Comparison of ENCODE assay signal across 1 cellular context in genomic region chr10:88386878-88387773, GRCh38.
A peak's percentile ranks its signal among the peaks of the same experiment; 100 is the strongest.
TF ChIP-seq lines count a peak whose summit lies in the region.

No MANE protein-coding gene starts in this region.

TF ChIP-seq in HEK293, 187 proteins besides CTCF, POLR2A, EP300 and RAD21 (continued from another document and continues in another):
- TF ChIP-seq PRDM2 (tag by site-specific recombination; IDR thresholded peaks at IDR 0.05; ENCODE audit: borderline replicate concordance) (no peak), ZNF785 (tag by site-specific recombination; IDR thresholded peaks at IDR 0.05) (no peak), ZNF175 (tag by site-specific recombination; IDR thresholded peaks at IDR 0.05) (no peak), ZBTB8A (tag by site-specific recombination; IDR thresholded peaks at IDR 0.05) (no peak), ZNF580 (tag by site-specific recombination; IDR thresholded peaks at IDR 0.05) (no peak), ZNF571 (tag by site-specific recombination; IDR thresholded peaks at IDR 0.05) (no peak), ZNF560 (tag by site-specific recombination; IDR thresholded peaks at IDR 0.05; ENCODE audit: borderline replicate concordance) (no peak), EGR2 (tag by site-specific recombination; IDR thresholded peaks at IDR 0.05; ENCODE audit: low read depth) (no peak), ZNF24 (tag by site-specific recombination; IDR thresholded peaks at IDR 0.05) (no peak), ZNF518A (tag by site-specific recombination; conservative IDR thresholded peaks at IDR 0.05; ENCODE audit: low read depth) (peak; percentile 26; the same call in 1 of the 2 replicates), ATF2 (tag by site-specific recombination; IDR thresholded peaks at IDR 0.05; ENCODE audit: low read depth) (no peak), ZNF701 (tag by site-specific recombination; IDR thresholded peaks at IDR 0.05) (no peak), ZSCAN16 (tag by site-specific recombination; IDR thresholded peaks at IDR 0.05) (no peak), ZBTB10 (tag by site-specific recombination; IDR thresholded peaks at IDR 0.05) (no peak), TSHZ1 (tag by site-specific recombination; IDR thresholded peaks at IDR 0.05; ENCODE audit: borderline replicate concordance) (no peak), ZNF629 (tag by site-specific recombination; IDR thresholded peaks at IDR 0.05) (no peak), FEZF1 (tag by site-specific recombination; IDR thresholded peaks at IDR 0.05) (peak; percentile 62), REST (tag by site-specific recombination; IDR thresholded peaks at IDR 0.05) (no peak), ZNF157 (tag by site-specific recombination; IDR thresholded peaks at IDR 0.05) (no peak), ZNF155 (tag by site-specific recombination; IDR thresholded peaks at IDR 0.05) (no peak), ZNF837 (tag by site-specific recombination; IDR thresholded peaks at IDR 0.05) (no peak), ZNF133 (tag by site-specific recombination; IDR thresholded peaks at IDR 0.05) (no peak), PRDM1 (tag by site-specific recombination; IDR thresholded peaks at IDR 0.05) (0 out of 2 replicates have a peak, but pooled peaks have one; percentile 11), ZNF488 (tag by site-specific recombination; IDR thresholded peaks at IDR 0.05) (no peak), ZFP41 (tag by site-specific recombination; IDR thresholded peaks at IDR 0.05; ENCODE audit: borderline replicate concordance) (no peak), ZNF658 (tag by site-specific recombination; IDR thresholded peaks at IDR 0.05) (no peak), MZF1 (tag by site-specific recombination; IDR thresholded peaks at IDR 0.05; ENCODE audit: borderline replicate concordance) (peak; percentile 70; the same call in 1 of the 2 replicates), ZNF843 (tag by site-specific recombination; IDR thresholded peaks at IDR 0.05) (no peak), ZBTB21 (tag by site-specific recombination; IDR thresholded peaks at IDR 0.05) (no peak), ZNF521 (tag by site-specific recombination; IDR thresholded peaks at IDR 0.05) (no peak), ZBTB48 (tag by site-specific recombination; IDR thresholded peaks at IDR 0.05) (no peak), ZFP3 (tag by site-specific recombination; IDR thresholded peaks at IDR 0.05; ENCODE audit: low read depth) (no peak), ZNF830 (tag by site-specific recombination; IDR thresholded peaks at IDR 0.05; ENCODE audit: low read depth) (no peak)
